12 cellular contexts compared by ENCODE assay signal in the genomic region with DNA sequence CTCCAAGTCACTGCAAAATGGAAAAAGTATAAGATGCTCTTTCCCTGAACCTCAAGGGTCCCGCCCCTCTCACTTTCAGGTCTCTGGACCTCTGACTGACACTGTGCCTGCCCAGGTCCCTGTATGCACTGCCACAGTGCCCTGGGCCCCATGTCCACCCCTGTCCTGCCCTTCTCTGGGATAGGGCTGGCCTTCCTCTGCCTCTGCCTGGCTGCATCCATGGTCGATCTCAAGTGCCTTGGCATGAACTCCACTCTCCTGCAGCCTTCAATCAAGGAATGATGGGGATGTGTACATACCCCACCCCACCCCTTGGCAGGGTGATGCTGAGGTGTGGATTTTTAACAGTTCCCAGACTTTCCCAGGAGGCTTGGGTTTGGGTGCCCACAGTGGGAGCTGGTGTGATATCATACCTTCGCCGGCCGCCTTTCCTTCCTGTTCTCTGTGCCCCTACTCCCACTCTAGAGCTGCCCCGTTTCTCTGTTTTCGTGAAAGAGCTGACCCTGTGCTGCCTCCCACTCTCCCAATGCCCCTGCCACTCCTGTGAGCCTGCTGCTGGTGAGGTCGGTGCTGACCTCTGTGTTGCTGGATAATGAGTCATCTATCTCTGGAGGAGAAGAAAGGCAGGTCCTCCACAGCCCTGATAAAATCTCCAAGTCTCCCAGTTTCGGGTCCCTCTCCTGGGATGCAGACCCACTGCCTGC. TPM values are rescaled to one million over a fixed set of nuclear protein-coding genes. Genes with fewer than 3 reads are reported as not detected.
A peak's percentile ranks its signal among the peaks of the same experiment; 100 is the strongest.
DNase-seq lines count a peak whose midpoint lies in the region; ATAC-seq, FAIRE-seq and TF ChIP-seq lines count a peak whose summit lies in the region.
"Had no signal": no experiment of that assay in that cellular context is flagged by ENCODE, and none has a peak within 500 bp of the region (broad histone marks: within the 10 kb centered on the region; RNA-seq: fewer than 3 reads in every experiment).

No MANE protein-coding gene starts in this region.

- peak; percentile 28 for FAIRE-seq in HTR-8/SVneo (lab: Jason Lieb, UNC)

- H3K27ac Mint-ChIP-seq in CD4-positive, alpha-beta T cell, result peak overlapping the region; percentile 74
- H3K27ac Mint-ChIP-seq in naive B cell, result peak overlapping the region in 4 of 6 donors; percentile 67 to 89 (median 83)

- H3K36me3 Mint-ChIP-seq in CD4-positive, alpha-beta T cell (ENCODE audit: low read depth), result peaks cover 36% of the 10 kb centered on the region
- H3K36me3 Mint-ChIP-seq in naive B cell, result peaks cover 12 to 24% of the 10 kb centered on the region in 2 donors

- no peak for TF ChIP-seq CTCF in CD4-positive, alpha-beta T cell (IDR thresholded peaks at IDR 0.05)
- TF ChIP-seq CTCF in brain microvascular endothelial cell (IDR thresholded peaks at IDR 0.05; ENCODE audit: low read depth, low read length, missing control alignments), result no peak

- H3K9me3 ChIP-seq in CD4-positive, alpha-beta T cell (ENCODE audit: control insufficient read depth, low read length), result no peaks in the 10 kb centered on the region
- H3K9me3 ChIP-seq in right cardiac atrium (ENCODE audit: control insufficient read depth, low read length), result no peaks in the 10 kb centered on the region

- intact Hi-C loops in CD4-positive, alpha-beta T cell (cut with DNase I, micrococcal nuclease), result loop anchor here in 1 of 2 experiments (10.0 kb wide), 4 partner anchors 190 to 1120 kb away; a partner anchor contains a TSS
- intact Hi-C loops in right cardiac atrium (cut with DNase I), result no loop called here

- POLR2A ChIA-PET in CD4-positive, alpha-beta T cell (lab: Charles Lee), result interaction anchor here (6.6 kb wide), 1 partner anchor 32 kb away, joined by 119 read pairs; a partner anchor contains a TSS

- H3K4me3 Mint-ChIP-seq in CD4-positive, alpha-beta T cell, result peak overlapping the region; percentile 82
- peak overlapping the region in 7 of 8 donors; percentile 44 to 96 (median 82) for H3K4me3 Mint-ChIP-seq in naive B cell

- no peaks in the 10 kb centered on the region for H3K36me3 ChIP-seq in brain microvascular endothelial cell (replicated peaks)

- peaks cover 96% of the 10 kb centered on the region for H3K4me1 Mint-ChIP-seq in CD4-positive, alpha-beta T cell (ENCODE audit: low read depth)
- peaks cover 77 to 87% (median 80%) of the 10 kb centered on the region in 3 donors for H3K4me1 Mint-ChIP-seq in naive B cell

- in situ Hi-C loops in brain microvascular endothelial cell (cut with HindIII; ENCODE audit: low pct_ligation_motif_present, low sequenced_read_pairs), result no loop called here

- ATAC-seq in CD4-positive, alpha-beta T cell (ENCODE audit: poor library complexity), result no peak
- ATAC-seq in naive B cell (ENCODE audit: low read depth in 2 of 2), result no peak
- ATAC-seq in GM18502 (IDR thresholded peaks at IDR 0.05; ENCODE audit: poor library complexity, unreplicated experiment), result no peak
- ATAC-seq in GM21526 (IDR thresholded peaks at IDR 0.05; ENCODE audit: low FRiP score, unreplicated experiment), result no peak
- ATAC-seq in right cardiac atrium, result no peak
- ATAC-seq: foreskin keratinocyte, Panc1 had no signal

- CTCF ChIA-PET in CD4-positive, alpha-beta T cell (lab: Charles Lee), result no interaction called here

- no peaks in the 10 kb centered on the region for H3K27me3 Mint-ChIP-seq in CD4-positive, alpha-beta T cell
- no peaks in the 10 kb centered on the region for H3K27me3 Mint-ChIP-seq in naive B cell

- no peak for DNase-seq in CD4-positive, alpha-beta T cell
- DNase-seq in HTR-8/SVneo (ENCODE audit: insufficient read length, low spot score), result peak; percentile 46
- peak; percentile 42 for DNase-seq in brain microvascular endothelial cell
- no peak for DNase-seq in naive B cell
- DNase-seq in HT-29 (ENCODE audit: low spot score), result no peak
- no peak for DNase-seq in right cardiac atrium
- DNase-seq: DND-41, foreskin keratinocyte, NCI-H1436 treated with DMSO at 0.1 percent for 48 hours had no signal

- no peaks in the 10 kb centered on the region for H3K27me3 ChIP-seq in CD4-positive, alpha-beta T cell (ENCODE audit: control insufficient read depth, insufficient read depth, low read length)
- no peaks in the 10 kb centered on the region for H3K27me3 ChIP-seq in brain microvascular endothelial cell (replicated peaks)
- no peaks in the 10 kb centered on the region for H3K27me3 ChIP-seq in right cardiac atrium (ENCODE audit: control insufficient read depth, insufficient read depth)
- H3K27me3 ChIP-seq: foreskin keratinocyte had no signal

- no peak overlapping the region for H3K4me3 ChIP-seq in brain microvascular endothelial cell (ENCODE audit: low read depth, low read length)
- H3K4me3 ChIP-seq in right cardiac atrium (ENCODE audit: low read length), result no peak overlapping the region

- whole genome bisulfite sequencing in right cardiac atrium, result 84% methylated on average over 9 of the region's 9 CpGs

- H3K4me1 ChIP-seq in right cardiac atrium (ENCODE audit: control insufficient read depth, insufficient read depth, low read length), result peaks cover 4% of the 10 kb centered on the region
- H3K4me1 ChIP-seq: foreskin keratinocyte had no signal

- H3K27ac ChIP-seq in CD4-positive, alpha-beta T cell (ENCODE audit: low read depth, low read length), result no peak overlapping the region
- H3K27ac ChIP-seq in brain microvascular endothelial cell, result no peak overlapping the region
- H3K27ac ChIP-seq in right cardiac atrium (ENCODE audit: low read length), result no peak overlapping the region
- H3K27ac ChIP-seq: foreskin keratinocyte had no signal

- H3K9me3 Mint-ChIP-seq in CD4-positive, alpha-beta T cell, result no peaks in the 10 kb centered on the region
- no peaks in the 10 kb centered on the region for H3K9me3 Mint-ChIP-seq in naive B cell

RNA-seq across cellular contexts. Expression of a gene that starts 18.9 kb away (rescaled TPM):
- 10 to 100 TPM; 27.6 to 27.8 TPM for total RNA-seq in CD4-positive, alpha-beta T cell
- polyA plus RNA-seq in naive B cell (ENCODE audit: low read depth in 6 of 6) (10 to 100 TPM; 57.8 to 83.3 (median 68.5) TPM), right cardiac atrium (16.4 TPM)
- total RNA-seq in HT-29 (2014; rRNA removed; shearing (Covaris generic)), result 67.5 and 76.0 TPM in 2 replicates
- total RNA-seq in right cardiac atrium, result 10 to 100 TPM; 22.9 to 26.0 (median 24.8) TPM

RNA-seq across cellular contexts. Expression of a gene that starts 32.0 kb away (rescaled TPM):
- 10 to 100 TPM; 81.7 to 88.1 TPM for total RNA-seq in CD4-positive, alpha-beta T cell
- 100 to 1,000 TPM in 2 of 6 donors, 10 to 100 TPM in 4; 62.0 to 112 (median 85.3) TPM for polyA plus RNA-seq in naive B cell (ENCODE audit: low read depth in 6 of 6)
- total RNA-seq in HT-29 (2014; rRNA removed; shearing (Covaris generic)), result 170 and 172 TPM in 2 replicates
- 10 to 100 TPM; 48.0 to 59.9 (median 55.8) TPM for total RNA-seq in right cardiac atrium
- 50.4 TPM for polyA plus RNA-seq in right cardiac atrium

Comparison
In these comparisons a context has a peak if more than half of its experiments do, and no peak if none do; other contexts are left out.
1. DNase-seq: peak in HTR-8/SVneo (single experiment) and brain microvascular endothelial cell (single experiment); none in CD4-positive, alpha-beta T cell (0 of 10), naive B cell (single experiment), HT-29 (single experiment) and right cardiac atrium (0 of 3).